In genomic region chr14:102012336-102012735, GRCh38 we compare ENCODE assay signal across 7 cellular contexts.
"Had no signal": no experiment of that assay in that cellular context is flagged by ENCODE, and none has a peak within 500 bp of the region (broad histone marks: within the 10 kb centered on the region; RNA-seq: fewer than 3 reads in every experiment).

No MANE protein-coding gene starts in this region.

- H3K4me2 ChIP-seq: GM23338 had no signal

- H3K4me3 Mint-ChIP-seq: GM23338, H9 had no signal

- H2AFZ ChIP-seq: GM23338 had no signal

- H3K4me1 Mint-ChIP-seq: GM23338, H9 had no signal

- H3K4me3 ChIP-seq: GM23338 had no signal

- DNase-seq: H9, HCEC 1CT, IMR-90 had no signal

- H3K9me3 Mint-ChIP-seq: GM23338, H9 had no signal

- FAIRE-seq: H1, H54, HTR-8/SVneo had no signal

- H3K27ac Mint-ChIP-seq: GM23338 had no signal
